In genomic region chr5:158421329-158421728, GRCh38 we compare ENCODE assay signal across 23 cellular contexts.
DNase-seq lines count a peak whose midpoint lies in the region; ATAC-seq and TF ChIP-seq lines count a peak whose summit lies in the region.
"Had no signal": no experiment of that assay in that cellular context is flagged by ENCODE, and none has a peak within 500 bp of the region (broad histone marks: within the 10 kb centered on the region; RNA-seq: fewer than 3 reads in every experiment).

No MANE protein-coding gene starts in this region.

- no peaks in the 10 kb centered on the region for H3K9me3 Mint-ChIP-seq in stimulated activated memory B cell treated with anti-CD40 and anti-IgM and Interleukin-4, amounts not matched to agents 10 μg/mL and 1 μg/mL and 100 μg/mL, for 72 hours
- H3K9me3 Mint-ChIP-seq: HFFc6 had no signal

- H3K36me3 ChIP-seq in BLaER1: peaks cover 69% of the 10 kb centered on the region
- no peaks in the 10 kb centered on the region for H3K36me3 ChIP-seq in PC-9 (ENCODE audit: low read depth)
- H3K36me3 ChIP-seq: HAP-1 had no signal

- no peaks in the 10 kb centered on the region for H3K79me2 ChIP-seq in PC-9 (ENCODE audit: low read depth)

- no peaks in the 10 kb centered on the region for H3K9me2 ChIP-seq in PC-9 (ENCODE audit: insufficient read depth)

- H3K4me3 Mint-ChIP-seq in stimulated activated memory B cell treated with anti-CD40 and anti-IgM and Interleukin-4, amounts not matched to agents 10 μg/mL and 1 μg/mL and 100 μg/mL, for 72 hours: no peak overlapping the region
- H3K4me3 Mint-ChIP-seq: CD14-positive monocyte, HFFc6 had no signal

- no TSS peak for BruUV-seq in PC-9 (replicated peaks; lab: Mats Ljungman, UMichigan)

- H3K9ac ChIP-seq in BLaER1: no peak overlapping the region

- no peaks in the 10 kb centered on the region for H3F3A ChIP-seq in PC-9 (ENCODE audit: insufficient read depth, low read depth)

- peak; percentile 45 for ATAC-seq in GM18868 (IDR thresholded peaks at IDR 0.05; ENCODE audit: unreplicated experiment)
- ATAC-seq in stimulated activated memory B cell treated with anti-CD40 and anti-IgM and Interleukin-4, amounts not matched to agents 10 μg/mL and 1 μg/mL and 100 μg/mL, for 72 hours: peak; percentile 62
- ATAC-seq in GM21423 (IDR thresholded peaks at IDR 0.05; ENCODE audit: unreplicated experiment): no peak
- ATAC-seq: K562, Panc1 had no signal

- no peak overlapping the region for H3K4me3 ChIP-seq in BLaER1
- H3K4me3 ChIP-seq in PC-9: no peak overlapping the region
- H3K4me3 ChIP-seq: HAP-1, K562 had no signal

- TF ChIP-seq CTCF in PC-9 (conservative IDR thresholded peaks at IDR 0.05): no peak

- H3K4me1 Mint-ChIP-seq in stimulated activated memory B cell treated with anti-CD40 and anti-IgM and Interleukin-4, amounts not matched to agents 10 μg/mL and 1 μg/mL and 100 μg/mL, for 72 hours: peaks cover 16% of the 10 kb centered on the region

- H3K4me1 ChIP-seq in BLaER1 (peaks cover 12% of the 10 kb centered on the region), PC-9 (replicated peaks; ENCODE audit: insufficient read depth) (no peaks in the 10 kb centered on the region)
- H3K4me1 ChIP-seq: HAP-1 had no signal

- intact Hi-C loops in PC-9 (cut with micrococcal nuclease; ENCODE audit: unreplicated experiment): no loop called here

- H3K27me3 Mint-ChIP-seq in stimulated activated memory B cell treated with anti-CD40 and anti-IgM and Interleukin-4, amounts not matched to agents 10 μg/mL and 1 μg/mL and 100 μg/mL, for 72 hours: no peaks in the 10 kb centered on the region

- no peak overlapping the region for H3K27ac Mint-ChIP-seq in stimulated activated memory B cell treated with anti-CD40 and anti-IgM and Interleukin-4, amounts not matched to agents 10 μg/mL and 1 μg/mL and 100 μg/mL, for 72 hours
- H3K27ac Mint-ChIP-seq: CD14-positive monocyte, HFFc6 had no signal

- H3K27me3 ChIP-seq in BLaER1 (no peaks in the 10 kb centered on the region), PC-9 (ENCODE audit: insufficient read depth, low read depth) (no peaks in the 10 kb centered on the region)

- no peaks in the 10 kb centered on the region for H3K36me3 Mint-ChIP-seq in stimulated activated memory B cell treated with anti-CD40 and anti-IgM and Interleukin-4, amounts not matched to agents 10 μg/mL and 1 μg/mL and 100 μg/mL, for 72 hours

- POLR2A ChIA-PET in PC-9 (lab: Charles Lee; ENCODE audit: unreplicated experiment): no interaction called here

- no peak overlapping the region for H2AFZ ChIP-seq in PC-9

- CTCF ChIA-PET in PC-9 (lab: Charles Lee): no interaction called here

- DNase-seq in left kidney (ENCODE audit: low read depth, low spot score) (peak; percentile 61), NCI-H446 treated with DMSO at 0.1 percent for 48 hours (lab: John Stamatoyannopoulos, UW) (no peak), PC-9 (no peak)
- DNase-seq: Calu3, DMS79 treated with DMSO at 0.1 percent for 48 hours, GOT3, HFFc6, Kasumi-1, NCI-H1105, NCI-H1436 treated with DMSO at 0.1 percent for 48 hours, NCI-H187 treated with DMSO at 0.1 percent for 48 hours, NCI-H2107, NCI-H526 treated with DMSO at 0.1 percent for 48 hours, SHP77 treated with DMSO at 0.1 percent for 48 hours had no signal

- H4K20me1 ChIP-seq in BLaER1 (no peaks in the 10 kb centered on the region), PC-9 (ENCODE audit: insufficient read depth) (no peaks in the 10 kb centered on the region)

- peak overlapping the region; percentile 36 for H3K4me2 ChIP-seq in BLaER1
- H3K4me2 ChIP-seq in PC-9: no peak overlapping the region

- H3K27ac ChIP-seq in BLaER1 (no peak overlapping the region), PC-9 (no peak overlapping the region)
- H3K27ac ChIP-seq: RWPE1 had no signal

- peaks cover 81% of the 10 kb centered on the region for H3K9me3 ChIP-seq in BLaER1
- no peaks in the 10 kb centered on the region for H3K9me3 ChIP-seq in PC-9 (ENCODE audit: insufficient read depth, low read depth)
- H3K9me3 ChIP-seq: HAP-1 had no signal
